Comparison of ENCODE assay signal across 9 cellular contexts in genomic region chr11:62105611-62106245, GRCh38. TPM values are rescaled to one million over a fixed set of nuclear protein-coding genes. Genes with fewer than 3 reads are reported as not detected.
DNase-seq lines count a peak whose midpoint lies in the region; ATAC-seq and TF ChIP-seq lines count a peak whose summit lies in the region.
"Had no signal": no experiment of that assay in that cellular context is flagged by ENCODE, and none has a peak within 500 bp of the region (broad histone marks: within the 10 kb centered on the region; RNA-seq: fewer than 3 reads in every experiment).

No MANE protein-coding gene starts in this region.

- no TSS peak for BruUV-seq in MCF 10A (replicated peaks; lab: Mats Ljungman, UMichigan)

- no peak overlapping the region for H3K27ac Mint-ChIP-seq in MCF 10A (ENCODE audit: low read depth, unreplicated experiment)

- H3K9ac ChIP-seq in colonic mucosa (ENCODE audit: low read depth in 2 of 2, low read length in 2 of 2) = peak overlapping the region in 1 of 2 donors; percentile 9

- H3K9me3 Mint-ChIP-seq in MCF 10A (ENCODE audit: unreplicated experiment) = no peaks in the 10 kb centered on the region

- no peaks in the 10 kb centered on the region for H3K4me1 Mint-ChIP-seq in MCF 10A (ENCODE audit: insufficient read depth, unreplicated experiment)

- intact Hi-C loops in breast epithelium (cut with DNase I; ENCODE audit: low total_unique reads) = no loop called here
- intact Hi-C loops in MCF 10A (cut with micrococcal nuclease) = no loop called here
- intact Hi-C loops in colonic mucosa (cut with DNase I) = no loop called here
- intact Hi-C loops in uterus (cut with DNase I; ENCODE audit: low total_unique reads) = no loop called here

- H3K4me3 Mint-ChIP-seq in MCF 10A (ENCODE audit: unreplicated experiment) = no peak overlapping the region

- no peak for TF ChIP-seq POLR2A in breast epithelium (IDR thresholded peaks at IDR 0.05)
- TF ChIP-seq POLR2A in uterus (IDR thresholded peaks at IDR 0.05) = no peak

- peaks cover 6% of the 10 kb centered on the region for H3K36me3 Mint-ChIP-seq in MCF 10A (ENCODE audit: insufficient read depth, unreplicated experiment)

- H3K4me3 ChIP-seq in breast epithelium (peak overlapping the region; percentile 21 to 60 (median 28)), colonic mucosa (no peak overlapping the region), muscle layer of duodenum (ENCODE audit: low read depth in 1 of 2, low read length in 2 of 2) (peak overlapping the region; percentile 45 to 53), uterus (peak overlapping the region; percentile 16 to 25)

- H3K27me3 ChIP-seq in breast epithelium (no peaks in the 10 kb centered on the region), colonic mucosa (no peaks in the 10 kb centered on the region), muscle layer of duodenum (ENCODE audit: low read depth, low read length) (no peaks in the 10 kb centered on the region), uterus (no peaks in the 10 kb centered on the region)

- TF ChIP-seq CTCF in breast epithelium (IDR thresholded peaks at IDR 0.05) (no peak), MCF 10A (IDR thresholded peaks at IDR 0.05; ENCODE audit: unreplicated experiment) (no peak), colonic mucosa (IDR thresholded peaks at IDR 0.05) (no peak), uterus (IDR thresholded peaks at IDR 0.05) (no peak)

- no peak for ATAC-seq in GM21786 (IDR thresholded peaks at IDR 0.05; ENCODE audit: unreplicated experiment)

- no peaks in the 10 kb centered on the region for H3K9me3 ChIP-seq in breast epithelium
- H3K9me3 ChIP-seq in colonic mucosa = no peaks in the 10 kb centered on the region
- H3K9me3 ChIP-seq in muscle layer of duodenum (ENCODE audit: control insufficient read depth in 1 of 2, low read length in 2 of 2) = no peaks in the 10 kb centered on the region
- no peaks in the 10 kb centered on the region for H3K9me3 ChIP-seq in uterus
- H3K9me3 ChIP-seq: neutrophil had no signal

- H3K27ac ChIP-seq in breast epithelium = peak overlapping the region; percentile 44 to 90
- peak overlapping the region; percentile 51 for H3K27ac ChIP-seq in colonic mucosa
- H3K27ac ChIP-seq in muscle layer of duodenum (ENCODE audit: low read length) = peak overlapping the region; percentile 86
- peak overlapping the region; percentile 87 to 91 for H3K27ac ChIP-seq in uterus
- H3K27ac ChIP-seq: neutrophil had no signal

- no peaks in the 10 kb centered on the region for H3K27me3 Mint-ChIP-seq in MCF 10A (ENCODE audit: insufficient read depth, unreplicated experiment)

- POLR2A ChIA-PET in MCF 10A (lab: Yijun Ruan, JAX) = interaction anchor here (0.7 kb wide), 1 partner anchor 479 kb away, joined by 4 read pairs; no protein-coding TSS in a partner anchor

- peaks cover 4 to 10% of the 10 kb centered on the region in 2 donors for H3K4me1 ChIP-seq in breast epithelium
- H3K4me1 ChIP-seq in colonic mucosa = no peaks in the 10 kb centered on the region
- H3K4me1 ChIP-seq in muscle layer of duodenum (ENCODE audit: control insufficient read depth in 1 of 2, insufficient read depth in 2 of 2, low read length in 2 of 2) = peaks cover 5 to 12% of the 10 kb centered on the region in 2 donors
- H3K4me1 ChIP-seq in uterus = peaks cover 8 to 21% of the 10 kb centered on the region in 2 donors

- H3K36me3 ChIP-seq in breast epithelium (no peaks in the 10 kb centered on the region), colonic mucosa (no peaks in the 10 kb centered on the region), muscle layer of duodenum (ENCODE audit: control insufficient read depth in 1 of 2, insufficient read depth in 2 of 2, low read length in 2 of 2) (no peaks in the 10 kb centered on the region), uterus (no peaks in the 10 kb centered on the region)
- H3K36me3 ChIP-seq: neutrophil had no signal

- CTCF ChIA-PET in MCF 10A (lab: Yijun Ruan, JAX) = interaction anchor here (0.6 to 5.7 kb wide), 7 partner anchors 15 to 599 kb away, joined by 3 to 96 read pairs (median 5); no protein-coding TSS in a partner anchor

- DNase-seq in breast epithelium (ENCODE audit: low spot score in 2 of 2) = no peak
- no peak for DNase-seq in MCF 10A (ENCODE audit: unreplicated experiment)
- DNase-seq in colonic mucosa = no peak
- no peak for DNase-seq in uterus
- DNase-seq in NCI-H345 (lab: John Stamatoyannopoulos, UW) = no peak
- DNase-seq in stimulated activated CD4-positive, alpha-beta T cell treated with anti-CD3 and anti-CD28 coated beads, Interleukin-1b, Interleukin-23, amount 100 ng/mL, for 48 hours = no peak

RNA-seq across cellular contexts. Expression of gene INCENP, which starts 18.1 kb away (rescaled TPM):
- total RNA-seq in breast epithelium (10 to 100 TPM in 2 of 3 donors, 1 to 10 TPM in 1; 8.5 to 19.0 (median 14.8) TPM), MCF 10A (2022) (40.4 and 56.2 TPM in 2 replicates), colonic mucosa (10 to 100 TPM; 35.1 to 93.4 TPM), uterus (10 to 100 TPM in 2 of 4 donors, 1 to 10 TPM in 2; 7.4 to 27.1 (median 16.5) TPM)
